20 cellular contexts compared by ENCODE assay signal in genomic region chr6:14742680-14743079, GRCh38.
DNase-seq lines count a peak whose midpoint lies in the region; ATAC-seq, FAIRE-seq and TF ChIP-seq lines count a peak whose summit lies in the region.
"Had no signal": no experiment of that assay in that cellular context is flagged by ENCODE, and none has a peak within 500 bp of the region (broad histone marks: within the 10 kb centered on the region; RNA-seq: fewer than 3 reads in every experiment).

No MANE protein-coding gene starts in this region.

- no peaks in the 10 kb centered on the region for H4K20me1 ChIP-seq in HCT116 (ENCODE audit: insufficient read depth)

- intact Hi-C loops in HCT116 (cut with micrococcal nuclease) = loop anchor here (1.0 to 5.0 kb wide), 2 partner anchors 471 to 505 kb away; partner anchors contain the start of gene JARID2

- H3K4me3 Mint-ChIP-seq in activated naive CD8-positive, alpha-beta T cell treated with anti-CD3 and anti-CD28 coated beads, Interleukin-2, amount 50 U/mL, for 24 hours = no peak overlapping the region
- H3K4me3 Mint-ChIP-seq: B cell had no signal

- no peaks in the 10 kb centered on the region for H3K9me2 ChIP-seq in HCT116 (ENCODE audit: insufficient read depth)

- peaks cover 86% of the 10 kb centered on the region for H3K4me1 Mint-ChIP-seq in activated naive CD8-positive, alpha-beta T cell treated with anti-CD3 and anti-CD28 coated beads, Interleukin-2, amount 50 U/mL, for 24 hours

- H3K4me3 ChIP-seq in A549 (no peak overlapping the region), HCT116 (replicated peaks in 1 of 2; ENCODE audit: low read depth in 1 of 2, low read length in 2 of 2) (peak overlapping the region in 1 of 2 experiments; percentile 33; a peak in 1 of 4 replicates), neutrophil (ENCODE audit: low read depth in 1 of 2, low read length in 1 of 2) (no peak overlapping the region)
- H3K4me3 ChIP-seq: ascending aorta, colonic mucosa, gastroesophageal sphincter, left ventricle myocardium inferior had no signal

- H3K27ac ChIP-seq in A549 (peak overlapping the region; percentile 94 to 98), HCT116 (ENCODE audit: low read depth, low read length) (peak overlapping the region; percentile 94), neutrophil (peak overlapping the region; percentile 97)
- H3K27ac ChIP-seq: ascending aorta, colonic mucosa, left ventricle myocardium inferior had no signal

- FAIRE-seq in A549 (lab: Jason Lieb, UNC) = no peak
- FAIRE-seq: endothelial cell of umbilical vein, GM12892 had no signal

- RAD21 ChIA-PET in HCT116 (lab: Charles Lee; ENCODE audit: low non-redundant PET in 1 of 2, low total read pairs in 2 of 2, uncharacterized antibody in 2 of 2, unreplicated experiment in 2 of 2) = no interaction called here

- H3K9ac ChIP-seq in HCT116 (ENCODE audit: low read length) = peak overlapping the region; percentile 68

- TF ChIP-seq POLR2A in A549 (IDR thresholded peaks at IDR 0.05; ENCODE audit: low read length) (no peak), HCT116 (IDR thresholded peaks at IDR 0.05; ENCODE audit: borderline replicate concordance, extremely low read depth, insufficient read depth, insufficient read length) (no peak)

- H3K36me3 ChIP-seq in HCT116 (ENCODE audit: control insufficient read depth in 1 of 2, insufficient read depth in 2 of 2, low read length in 2 of 2) (no peaks in the 10 kb centered on the region), neutrophil (no peaks in the 10 kb centered on the region)
- H3K36me3 ChIP-seq: ascending aorta, colonic mucosa, gastroesophageal sphincter, left ventricle myocardium inferior had no signal

- peaks cover 22% of the 10 kb centered on the region for H3K36me3 Mint-ChIP-seq in activated naive CD8-positive, alpha-beta T cell treated with anti-CD3 and anti-CD28 coated beads, Interleukin-2, amount 50 U/mL, for 24 hours (ENCODE audit: low read depth)

- no TSS peak for BruUV-seq in HCT116 (replicated peaks; lab: Mats Ljungman, UMichigan)

- 92% methylated on average over 5 of the region's 5 CpGs for WGBS in A549 (ENCODE audit: missing lambda C conversion rate)

- TF ChIP-seq RAD21 in A549 (conservative IDR thresholded peaks at IDR 0.05 in 1 of 2, IDR thresholded peaks at IDR 0.05 in 1 of 2) (no peak), HCT116 (IDR thresholded peaks at IDR 0.05; ENCODE audit: low read depth) (no peak)

- peak overlapping the region; percentile 93 for H3K27ac Mint-ChIP-seq in activated naive CD8-positive, alpha-beta T cell treated with anti-CD3 and anti-CD28 coated beads, Interleukin-2, amount 50 U/mL, for 24 hours
- H3K27ac Mint-ChIP-seq: B cell had no signal

- DNase-seq in A549 (ENCODE audit: low read depth in 1 of 2, low spot score in 1 of 2) = no peak
- DNase-seq in HCT116 (ENCODE audit: low read depth, low spot score) = no peak
- DNase-seq in activated naive CD8-positive, alpha-beta T cell treated with anti-CD3 and anti-CD28 coated beads, Interleukin-2, amount 50 U/mL, for 24 hours = no peak
- DNase-seq in NCI-H146 treated with DMSO at 0.1 percent for 48 hours (lab: John Stamatoyannopoulos, UW; ENCODE audit: unreplicated experiment) = no peak
- no peak for DNase-seq in retina
- DNase-seq: activated CD4-positive, CD25-positive, alpha-beta regulatory T cell; colonic mucosa; DMS 273 treated with DMSO at 0.1 percent for 48 hours; GF-D8; GOT3; Karpas-422; left ventricle myocardium inferior; NCI-H2171 treated with DMSO at 0.1 percent for 48 hours had no signal

- no peak for TF ChIP-seq EP300 in A549 (IDR thresholded peaks at IDR 0.05)

- TF ChIP-seq CTCF in A549 (IDR thresholded peaks at IDR 0.05) (no peak), HCT116 (IDR thresholded peaks at IDR 0.05 in 2 of 3, conservative IDR thresholded peaks at IDR 0.05 in 1 of 3; ENCODE audit: borderline replicate concordance in 1 of 3, insufficient read depth in 1 of 3, low read depth in 2 of 3, low read length in 2 of 3) (no peak), neutrophil (IDR thresholded peaks at IDR 0.05) (no peak)

- H3K27me3 Mint-ChIP-seq in activated naive CD8-positive, alpha-beta T cell treated with anti-CD3 and anti-CD28 coated beads, Interleukin-2, amount 50 U/mL, for 24 hours = no peaks in the 10 kb centered on the region
- H3K27me3 Mint-ChIP-seq: B cell had no signal

- H2AFZ ChIP-seq in HCT116 (ENCODE audit: low read depth, low read length, poor library complexity, severe bottlenecking) = peak overlapping the region; percentile 27

- peaks cover 27% of the 10 kb centered on the region for H3K9me3 Mint-ChIP-seq in activated naive CD8-positive, alpha-beta T cell treated with anti-CD3 and anti-CD28 coated beads, Interleukin-2, amount 50 U/mL, for 24 hours

- H3K27me3 ChIP-seq in HCT116 (ENCODE audit: insufficient read depth, low read length) (no peaks in the 10 kb centered on the region), neutrophil (no peaks in the 10 kb centered on the region)
- H3K27me3 ChIP-seq: ascending aorta, colonic mucosa, gastroesophageal sphincter had no signal

- H3K79me2 ChIP-seq in HCT116 (ENCODE audit: insufficient read depth, low read length) = no peaks in the 10 kb centered on the region

- H3K4me2 ChIP-seq in A549 = peak overlapping the region; percentile 76
- H3K4me2 ChIP-seq in HCT116 (ENCODE audit: low read length) = peak overlapping the region; percentile 64

- POLR2A ChIA-PET in A549 (lab: Yijun Ruan, JAX) = no interaction called here
- POLR2A ChIA-PET in HCT116 (lab: Charles Lee) = no interaction called here

- H3K4me1 ChIP-seq in A549 (peaks cover 21% of the 10 kb centered on the region), HCT116 (ENCODE audit: control insufficient read depth in 1 of 2, insufficient read depth in 2 of 2, low read length in 2 of 2) (peaks cover 18 to 36% of the 10 kb centered on the region in 2 experiments), neutrophil (ENCODE audit: control insufficient read depth in 1 of 2, insufficient read depth in 1 of 2, low read depth in 1 of 2, low read length in 1 of 2) (peaks cover 36 to 40% of the 10 kb centered on the region in 2 experiments)
- H3K4me1 ChIP-seq: ascending aorta, colonic mucosa, gastroesophageal sphincter had no signal

- CTCF ChIA-PET in A549 (lab: Yijun Ruan, JAX) (no interaction called here), HCT116 (lab: Charles Lee) (no interaction called here)

- no peak for ATAC-seq in A549
- no peak for ATAC-seq in HCT116
- no peak for ATAC-seq in activated naive CD8-positive, alpha-beta T cell treated with anti-CD3 and anti-CD28 coated beads, Interleukin-2, amount 50 U/mL, for 24 hours
- no peak for ATAC-seq in activated CD4-positive, CD25-positive, alpha-beta regulatory T cell treated with anti-CD3 and anti-CD28 coated beads, Interleukin-2, amount 50 U/mL, for 24 hours

- H3K9me3 ChIP-seq in A549 (no peaks in the 10 kb centered on the region; the same call in 2 of the 3 replicates), HCT116 (ENCODE audit: control insufficient read depth in 1 of 2, insufficient read depth in 1 of 2, low read depth in 1 of 2, low read length in 2 of 2) (no peaks in the 10 kb centered on the region), neutrophil (no peaks in the 10 kb centered on the region)
- H3K9me3 ChIP-seq: ascending aorta, colonic mucosa, gastroesophageal sphincter had no signal

TF ChIP-seq in A549, 52 proteins besides CTCF, POLR2A, EP300 and RAD21:
- TF ChIP-seq SREBF2 (IDR thresholded peaks at IDR 0.05) (no peak), EHMT2 (IDR thresholded peaks at IDR 0.05; ENCODE audit: low read depth) (no peak)

TF ChIP-seq in HCT116, 20 proteins besides CTCF, POLR2A, EP300 and RAD21:
- no peak for TF ChIP-seq YY1 (IDR thresholded peaks at IDR 0.05; ENCODE audit: extremely low read depth, insufficient replicate concordance, low read depth, low read length)
- no peak for TF ChIP-seq ZBTB33 (IDR thresholded peaks at IDR 0.05; ENCODE audit: extremely low read depth, insufficient replicate concordance, low read length)
- TF ChIP-seq TCF7L2 (IDR thresholded peaks at IDR 0.05; ENCODE audit: borderline replicate concordance, extremely low read depth, insufficient read depth, insufficient read length) = no peak
- TF ChIP-seq JUND (IDR thresholded peaks at IDR 0.05) = no peak
- TF ChIP-seq POLR2AphosphoS5 (IDR thresholded peaks at IDR 0.05; ENCODE audit: low read depth, low read length) = no peak
